Comparison of ENCODE assay signal across 12 cellular contexts in genomic region chr10:21514101-21514807, GRCh38. TPM values are rescaled to one million over a fixed set of nuclear protein-coding genes. Genes with fewer than 3 reads are reported as not detected.
DNase-seq lines count a peak whose midpoint lies in the region; ATAC-seq and TF ChIP-seq lines count a peak whose summit lies in the region.
"Had no signal": no experiment of that assay in that cellular context is flagged by ENCODE, and none has a peak within 500 bp of the region (broad histone marks: within the 10 kb centered on the region; RNA-seq: fewer than 3 reads in every experiment).

No MANE protein-coding gene starts in this region.

- H3K27ac Mint-ChIP-seq in mesothelial cell of epicardium = peak overlapping the region; percentile 96
- H3K27ac Mint-ChIP-seq: activated T-helper 1 cell treated with anti-CD3 and anti-CD28 coated beads, Interleukin-12 subunit alpha, Interleukin-12 subunit beta, Interleukin-2, Interleukin-4 antibody, amounts not matched to agents 30 ng/mL and 10 ng/mL and 1 ng/mL, durations not matched to agents 14 hours and 24 hours and 36 hours; natural killer cell treated with Interleukin-12 subunit alpha and Interleukin-12 subunit beta and Interleukin-15 and Interleukin-18, amount 100 ng/mL, for 72 hours had no signal

- TF ChIP-seq CTCF in AG04449 (IDR thresholded peaks at IDR 0.05; ENCODE audit: insufficient read depth, low read length, missing control alignments) (no peak), IMR-90 (conservative IDR thresholded peaks at IDR 0.05; ENCODE audit: low read depth, low read length) (no peak), esophagus muscularis mucosa (IDR thresholded peaks at IDR 0.05) (no peak), mesothelial cell of epicardium (IDR thresholded peaks at IDR 0.05; ENCODE audit: unreplicated experiment) (no peak), left lung (IDR thresholded peaks at IDR 0.05) (no peak)

- H2AFZ ChIP-seq in IMR-90 (replicated peaks; ENCODE audit: low read length, poor library complexity) = no peak overlapping the region

- H3K23ac ChIP-seq in IMR-90 (ENCODE audit: low read depth, low read length) = no peak overlapping the region

- no peak overlapping the region for H2AK5ac ChIP-seq in IMR-90 (ENCODE audit: low read depth, low read length)

- peaks cover 0 to 3% of the 10 kb centered on the region in 2 experiments; a peak in 1 of 4 replicates for H3K79me1 ChIP-seq in IMR-90 (ENCODE audit: low read depth in 1 of 2, low read length in 2 of 2)

- no peaks in the 10 kb centered on the region for H3K36me3 Mint-ChIP-seq in mesothelial cell of epicardium
- H3K36me3 Mint-ChIP-seq: natural killer cell treated with Interleukin-12 subunit alpha and Interleukin-12 subunit beta and Interleukin-15 and Interleukin-18, amount 100 ng/mL, for 72 hours had no signal

- no TSS peak for BruUV-seq in IMR-90 (replicated peaks; lab: Mats Ljungman, UMichigan)

- TF ChIP-seq EP300 in esophagus muscularis mucosa (IDR thresholded peaks at IDR 0.05) = no peak

- H3K4ac ChIP-seq in IMR-90 (ENCODE audit: low read depth, low read length) = no peak overlapping the region

- H3K9me3 ChIP-seq in IMR-90 (ENCODE audit: control insufficient read depth, insufficient read depth, low read length) (no peaks in the 10 kb centered on the region), esophagus muscularis mucosa (no peaks in the 10 kb centered on the region), left lung (no peaks in the 10 kb centered on the region)

- no peak for ATAC-seq in IMR-90 (ENCODE audit: low read depth)
- no peak for ATAC-seq in left lung
- ATAC-seq: left lobe of liver; natural killer cell treated with Interleukin-12 subunit alpha and Interleukin-12 subunit beta and Interleukin-15 and Interleukin-18, amount 100 ng/mL, for 72 hours had no signal

- H3K4me3 Mint-ChIP-seq in mesothelial cell of epicardium = peak overlapping the region; percentile 83
- H3K4me3 Mint-ChIP-seq: activated T-helper 1 cell treated with anti-CD3 and anti-CD28 coated beads, Interleukin-12 subunit alpha, Interleukin-12 subunit beta, Interleukin-2, Interleukin-4 antibody, amounts not matched to agents 30 ng/mL and 10 ng/mL and 1 ng/mL, durations not matched to agents 14 hours and 24 hours and 36 hours; natural killer cell treated with Interleukin-12 subunit alpha and Interleukin-12 subunit beta and Interleukin-15 and Interleukin-18, amount 100 ng/mL, for 72 hours had no signal

- H2AK9ac ChIP-seq in IMR-90 (replicated peaks; ENCODE audit: low read depth, low read length, poor library complexity) = no peak overlapping the region

- no peak overlapping the region for H3K14ac ChIP-seq in IMR-90 (replicated peaks; ENCODE audit: low read depth, low read length)

- no peak overlapping the region for H4K91ac ChIP-seq in IMR-90 (ENCODE audit: insufficient read depth, low read depth, low read length)

- H3K4me1 Mint-ChIP-seq in mesothelial cell of epicardium = peaks cover 70% of the 10 kb centered on the region

- peak overlapping the region; percentile 48; the same call in 1 of the 2 replicates for H3K4me2 ChIP-seq in IMR-90 (ENCODE audit: low read depth, low read length)

- H4K8ac ChIP-seq in IMR-90 (ENCODE audit: low read depth in 2 of 2, low read length in 2 of 2) = peak overlapping the region in 1 of 2 experiments; percentile 29; a peak in 1 of 4 replicates

- no peak overlapping the region for H2BK5ac ChIP-seq in IMR-90 (ENCODE audit: low read depth, low read length, poor library complexity, severe bottlenecking)

- POLR2A ChIA-PET in AG04449 (lab: Yijun Ruan, JAX) = no interaction called here
- POLR2A ChIA-PET in IMR-90 (lab: Charles Lee; ENCODE audit: unreplicated experiment) = no interaction called here

- no peaks in the 10 kb centered on the region for H3K36me3 ChIP-seq in IMR-90 (ENCODE audit: control insufficient read depth, insufficient read depth, low read length)
- no peaks in the 10 kb centered on the region for H3K36me3 ChIP-seq in esophagus muscularis mucosa
- no peaks in the 10 kb centered on the region for H3K36me3 ChIP-seq in left lung

- peak overlapping the region; percentile 13; the same call in 1 of the 2 replicates for H3K4me3 ChIP-seq in AG04449 (ENCODE audit: low read depth, low read length)
- H3K4me3 ChIP-seq in IMR-90 (ENCODE audit: insufficient read depth, low read depth, low read length) = no peak overlapping the region
- H3K4me3 ChIP-seq in esophagus muscularis mucosa = peak overlapping the region; percentile 17 to 71 (median 62)
- no peak overlapping the region for H3K4me3 ChIP-seq in left lung

- intact Hi-C loops in IMR-90 (cut with micrococcal nuclease) = loop anchor here (5.0 kb wide), 1 partner anchor 813 kb away; no protein-coding TSS in a partner anchor
- intact Hi-C loops in esophagus muscularis mucosa (cut with DNase I) = no loop called here
- intact Hi-C loops in left lung (cut with DNase I) = no loop called here

- no peaks in the 10 kb centered on the region for H4K20me1 ChIP-seq in IMR-90 (ENCODE audit: insufficient read depth, low read length)

- no peak overlapping the region for H4K5ac ChIP-seq in IMR-90 (ENCODE audit: low read depth, low read length)

- H3K27me3 ChIP-seq in IMR-90 (ENCODE audit: control insufficient read depth, insufficient read depth, low read length) (no peaks in the 10 kb centered on the region), esophagus muscularis mucosa (no peaks in the 10 kb centered on the region), left lung (peaks cover 0 to 89% of the 10 kb centered on the region in 2 donors)

- H3K9me1 ChIP-seq in IMR-90 (ENCODE audit: insufficient read depth, low read length) = no peaks in the 10 kb centered on the region

- no peak overlapping the region; the same call in 1 of the 2 replicates for H3K9ac ChIP-seq in IMR-90 (ENCODE audit: low read depth, low read length)

- H2BK20ac ChIP-seq in IMR-90 (ENCODE audit: low read depth, low read length) = no peak overlapping the region

- DNase-seq in AG04449 (ENCODE audit: low read depth, low spot score) (no peak), IMR-90 (no peak), esophagus muscularis mucosa (ENCODE audit: extremely low spot score) (no peak), mesothelial cell of epicardium (ENCODE audit: low spot score in 2 of 2, unreplicated experiment in 2 of 2) (no peak), HUDEP-2 (lab: John Stamatoyannopoulos, UW; ENCODE audit: unreplicated experiment in 76 of 76) (no peak), erythroblast (lab: John Stamatoyannopoulos, UW) (no peak), left lung (no peak)
- DNase-seq in activated CD4-positive, alpha-beta T cell treated with anti-CD3 and anti-CD28 coated beads, Interleukin-2, amount 50 U/mL, for 4 hours = no peak
- DNase-seq: NCI-H2081 treated with DMSO at 0.1 percent for 48 hours had no signal

- no CpG with 5 or more reads among the region's 6 CpGs for WGBS in IMR-90 (ENCODE audit: extremely low coverage in 2 of 2, insufficient read length in 1 of 2), 2 experiments
- 61% methylated on average over 6 of the region's 6 CpGs for WGBS in esophagus muscularis mucosa

- H3K9me3 Mint-ChIP-seq in mesothelial cell of epicardium = no peaks in the 10 kb centered on the region
- H3K9me3 Mint-ChIP-seq: activated T-helper 1 cell treated with anti-CD3 and anti-CD28 coated beads, Interleukin-12 subunit alpha, Interleukin-12 subunit beta, Interleukin-2, Interleukin-4 antibody, amounts not matched to agents 30 ng/mL and 10 ng/mL and 1 ng/mL, durations not matched to agents 14 hours and 24 hours and 36 hours; natural killer cell treated with Interleukin-12 subunit alpha and Interleukin-12 subunit beta and Interleukin-15 and Interleukin-18, amount 100 ng/mL, for 72 hours had no signal

- no peak overlapping the region for H3K18ac ChIP-seq in IMR-90 (ENCODE audit: low read depth, low read length)

- no peak overlapping the region for H2BK120ac ChIP-seq in IMR-90 (ENCODE audit: low read depth, low read length)

- in situ Hi-C loops in IMR-90 (cut with MboI; ENCODE audit: low sequenced_read_pairs) = loop anchor here (25.0 kb wide), 3 partner anchors 798 to 1098 kb away; partner anchors contain the start of genes BMI1 and COMMD3

- peaks cover 7% of the 10 kb centered on the region; the same call in 1 of the 2 replicates for H3K4me1 ChIP-seq in IMR-90 (ENCODE audit: control insufficient read depth, insufficient read depth, low read length)
- H3K4me1 ChIP-seq in esophagus muscularis mucosa = peaks cover 14 to 61% (median 60%) of the 10 kb centered on the region in 4 donors
- peaks cover 4 to 38% of the 10 kb centered on the region in 2 donors for H3K4me1 ChIP-seq in left lung

- no peak for TF ChIP-seq RAD21 in IMR-90 (IDR thresholded peaks at IDR 0.05; ENCODE audit: low read length)

- TF ChIP-seq POLR2A in IMR-90 (IDR thresholded peaks at IDR 0.05; ENCODE audit: low read depth, low read length) = no peak
- TF ChIP-seq POLR2A in esophagus muscularis mucosa (IDR thresholded peaks at IDR 0.05; ENCODE audit: low read depth) = no peak
- TF ChIP-seq POLR2A in erythroblast (IDR thresholded peaks at IDR 0.05; ENCODE audit: low read length) = no peak

- dilution Hi-C loops in IMR-90 (cut with HindIII; ENCODE audit: low sequenced_read_pairs, unreplicated experiment) = no loop called here

- CTCF ChIA-PET in AG04449 (lab: Yijun Ruan, JAX) (interaction anchor here (3.2 kb wide), 1 partner anchor 18 kb away, joined by 20 read pairs; no protein-coding TSS in a partner anchor), IMR-90 (lab: Yijun Ruan, JAX) (interaction anchor here (0.8 to 1.3 kb wide), 2 partner anchors 18 to 221 kb away, joined by 7 to 8 read pairs; no protein-coding TSS in a partner anchor)

- H3K27ac ChIP-seq in IMR-90 (ENCODE audit: insufficient read depth, low read length) = no peak overlapping the region
- H3K27ac ChIP-seq in esophagus muscularis mucosa (replicated peaks in 1 of 4) = peak overlapping the region in 3 of 4 donors; percentile 83 to 88 (median 84)
- no peak overlapping the region for H3K27ac ChIP-seq in left lung

- H3K27me3 Mint-ChIP-seq in mesothelial cell of epicardium (ENCODE audit: low read depth) = no peaks in the 10 kb centered on the region

- H2BK15ac ChIP-seq in IMR-90 (ENCODE audit: low read depth, low read length) = no peak overlapping the region

- no peak overlapping the region; the same call in 1 of the 2 replicates for H3K56ac ChIP-seq in IMR-90 (ENCODE audit: extremely low read depth, insufficient read depth, low read length)

RNA-seq across cellular contexts. Expression of gene SKIDA1, which starts 11.2 kb away (rescaled TPM):
- total RNA-seq in IMR-90 (2012; rRNA removed) = 0.56 and 0.72 TPM in 2 replicates
- 0.24 and 0.36 TPM in 2 replicates for polyA plus RNA-seq in IMR-90 (2012; rRNA removed)
- polyA plus RNA-seq in IMR-90 (2012; cell fraction: cytosol; rRNA removed) = 0.16 and 0.42 TPM in 2 replicates
- polyA plus RNA-seq in IMR-90 (2012; cell fraction: nucleus; rRNA removed; ENCODE audit: low replicate concordance) = 0.36 and 2.0 TPM in 2 replicates
- 1 to 10 TPM in 3 of 4 donors, under 1 TPM in 1; 0.50 to 2.9 (median 1.2) TPM for total RNA-seq in esophagus muscularis mucosa
- 9.7 to 10.4 TPM (median 9.7 TPM) in 3 replicates for total RNA-seq in mesothelial cell of epicardium
- total RNA-seq in left lung = 1 to 10 TPM; 1.2 to 1.9 TPM
- total RNA-seq: natural killer cell treated with Interleukin-12 subunit alpha and Interleukin-12 subunit beta and Interleukin-15 and Interleukin-18, amount 100 ng/mL, for 72 hours had no signal

RNA-seq across cellular contexts. Expression of gene MLLT10, which starts 19.8 kb away (rescaled TPM):
- total RNA-seq in IMR-90 (2012; rRNA removed) (29.0 and 31.9 TPM in 2 replicates), esophagus muscularis mucosa (10 to 100 TPM; 23.5 to 39.7 (median 30.2) TPM), mesothelial cell of epicardium (56.1 to 64.4 TPM (median 62.5 TPM) in 3 replicates), left lung (10 to 100 TPM; 39.9 to 43.2 TPM)
- 22.5 and 23.9 TPM in 2 replicates for polyA plus RNA-seq in IMR-90 (2012; rRNA removed)
- polyA plus RNA-seq in IMR-90 (2012; cell fraction: cytosol; rRNA removed) = 7.2 and 17.6 TPM in 2 replicates
- 27.3 and 103 TPM in 2 replicates for polyA plus RNA-seq in IMR-90 (2012; cell fraction: nucleus; rRNA removed; ENCODE audit: low replicate concordance)

Comparison
In these comparisons a context has a peak if more than half of its experiments do, and no peak if none do; other contexts are left out.
1. H3K4me3 ChIP-seq: peak in AG04449 (single experiment) and esophagus muscularis mucosa (4 of 4); none in IMR-90 (single experiment) and left lung (0 of 2).
2. H3K27ac ChIP-seq: peak in esophagus muscularis mucosa (3 of 4); none in IMR-90 (single experiment) and left lung (0 of 2).